23 cellular contexts compared by ENCODE assay signal in the genomic region with DNA sequence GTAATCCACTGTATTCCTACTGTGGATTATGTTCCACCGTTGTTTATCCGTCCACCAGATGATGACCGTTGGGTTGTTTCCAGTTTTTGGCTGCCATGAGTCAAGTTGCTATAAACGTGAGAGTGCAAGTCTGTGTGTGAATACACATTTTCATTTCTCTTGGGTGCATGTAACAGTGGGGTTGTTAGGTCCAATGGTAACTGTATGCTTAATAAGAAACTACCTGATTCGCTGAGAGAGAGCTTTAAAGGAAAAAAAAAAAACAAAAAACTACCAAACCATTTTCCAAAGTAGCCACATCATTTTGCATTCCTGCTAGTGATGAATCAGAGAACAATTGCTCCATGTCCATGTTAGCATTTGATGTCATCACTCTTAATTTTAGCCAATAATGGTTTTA. TPM values are rescaled to one million over a fixed set of nuclear protein-coding genes. Genes with fewer than 3 reads are reported as not detected.
DNase-seq lines count a peak whose midpoint lies in the region; ATAC-seq, FAIRE-seq and TF ChIP-seq lines count a peak whose summit lies in the region.
"Had no signal": no experiment of that assay in that cellular context is flagged by ENCODE, and none has a peak within 500 bp of the region (broad histone marks: within the 10 kb centered on the region; RNA-seq: fewer than 3 reads in every experiment).

No MANE protein-coding gene starts in this region.

- peaks cover 36 to 47% (median 42%) of the 10 kb centered on the region in 3 donors for H3K36me3 Mint-ChIP-seq in immature natural killer cell

- no peak for FAIRE-seq in HTR-8/SVneo (lab: Jason Lieb, UNC)
- FAIRE-seq: H1 had no signal

- no peak for TF ChIP-seq CTCF in omental fat pad (IDR thresholded peaks at IDR 0.05)

- H3K4me3 Mint-ChIP-seq in immature natural killer cell = no peak overlapping the region
- H3K4me3 Mint-ChIP-seq: brain, mesothelial cell of epicardium had no signal

- peak; percentile 76 for DNase-seq in EH (ENCODE audit: low read depth)
- DNase-seq in RKO (ENCODE audit: low spot score) = peak; percentile 43
- peak; percentile 65 for DNase-seq in fibroblast of gingiva (ENCODE audit: low read depth)
- DNase-seq in renal cortical epithelial cell (ENCODE audit: low read depth) = peak; percentile 44
- DNase-seq in immature natural killer cell = no peak
- DNase-seq in omental fat pad (ENCODE audit: low spot score) = no peak
- DNase-seq in HTR-8/SVneo (ENCODE audit: insufficient read length, low spot score) = no peak
- DNase-seq: activated CD4-positive, alpha-beta T cell treated with anti-CD3 and anti-CD28 coated beads for 4 hours; activated naive CD4-positive, alpha-beta T cell; C1 segment of cervical spinal cord; dermis blood vessel endothelial cell; DMS 273 treated with DMSO at 0.1 percent for 48 hours; hypothalamus; NCI-H2171; NCI-H774; PC-3; stimulated activated CD4-positive, alpha-beta T cell treated with anti-CD3 and anti-CD28 coated beads, Interleukin-2, amount 100 ng/mL, for 48 hours; testis had no signal

- no peaks in the 10 kb centered on the region for H3K9me3 Mint-ChIP-seq in immature natural killer cell
- H3K9me3 Mint-ChIP-seq: brain, mesothelial cell of epicardium had no signal

- peak overlapping the region in 1 of 6 donors; percentile 17 for H3K27ac Mint-ChIP-seq in immature natural killer cell
- H3K27ac Mint-ChIP-seq: mesothelial cell of epicardium had no signal

- H3K27me3 Mint-ChIP-seq in immature natural killer cell (ENCODE audit: low read depth in 3 of 3) = peaks cover 0 to 2% (median 0%) of the 10 kb centered on the region in 3 donors
- H3K27me3 Mint-ChIP-seq: brain had no signal

- ATAC-seq in omental fat pad (ENCODE audit: low FRiP score) (no peak), HG03095 (IDR thresholded peaks at IDR 0.05; ENCODE audit: unreplicated experiment) (no peak)
- ATAC-seq: PC-3, sciatic nerve had no signal

- H3K4me1 Mint-ChIP-seq in immature natural killer cell = peaks cover 6 to 15% of the 10 kb centered on the region in 2 donors
- H3K4me1 Mint-ChIP-seq: brain, mesothelial cell of epicardium had no signal

RNA-seq across cellular contexts. Expression of gene UBN2, which starts 15.9 kb away (rescaled TPM):
- 3.8 and 13.4 TPM in 2 replicates for total RNA-seq in renal cortical epithelial cell
- 1 to 10 TPM in 1 of 3 donors, under 1 TPM in 2; 0.67 to 1.9 (median 0.91) TPM for polyA plus RNA-seq in immature natural killer cell
- total RNA-seq in omental fat pad = 10 to 100 TPM in 2 of 4 donors, 1 to 10 TPM in 2; 7.8 to 18.0 (median 9.8) TPM

Comparison
In these comparisons a context has a peak if more than half of its experiments do, and no peak if none do; other contexts are left out.
1. DNase-seq: peak in EH (single experiment), RKO (single experiment), fibroblast of gingiva (single experiment) and renal cortical epithelial cell (single experiment); none in immature natural killer cell (0 of 3), omental fat pad (single experiment) and HTR-8/SVneo (single experiment).